2 cellular contexts compared by ENCODE assay signal in genomic region chr9:130845254-130845653, GRCh38.
TF ChIP-seq lines count a peak whose summit lies in the region.

No MANE protein-coding gene starts in this region.

TF ChIP-seq in liver, 16 proteins besides CTCF, POLR2A, EP300 and RAD21:
- TF ChIP-seq SP1 (IDR thresholded peaks at IDR 0.05) (no peak), ATF3 (IDR thresholded peaks at IDR 0.05) (no peak), YY1 (IDR thresholded peaks at IDR 0.05) (no peak), NR2F2 (IDR thresholded peaks at IDR 0.05) (no peak), EGR1 (IDR thresholded peaks at IDR 0.05; ENCODE audit: low read depth in 2 of 2) (no peak), JUND (IDR thresholded peaks at IDR 0.05) (no peak), FOXA2 (IDR thresholded peaks at IDR 0.05) (no peak), ZBTB33 (IDR thresholded peaks at IDR 0.05) (no peak)

TF ChIP-seq in HepG2, 621 proteins besides CTCF, POLR2A, EP300 and RAD21:
- no peak for TF ChIP-seq SP5 (CRISPR knock-in tag; IDR thresholded peaks at IDR 0.05; ENCODE audit: borderline replicate concordance, low read depth)
- no peak for TF ChIP-seq CEBPZ (IDR thresholded peaks at IDR 0.05; ENCODE audit: low read length)
